In genomic region chr14:103207038-103207403, GRCh38 we compare ENCODE assay signal across 10 cellular contexts.
A peak's percentile ranks its signal among the peaks of the same experiment; 100 is the strongest.
DNase-seq lines count a peak whose midpoint lies in the region; ATAC-seq, FAIRE-seq and TF ChIP-seq lines count a peak whose summit lies in the region.
"Had no signal": no experiment of that assay in that cellular context is flagged by ENCODE, and none has a peak within 500 bp of the region (broad histone marks: within the 10 kb centered on the region; RNA-seq: fewer than 3 reads in every experiment).

No MANE protein-coding gene starts in this region.

- peaks cover 17% of the 10 kb centered on the region for H3K9me3 Mint-ChIP-seq in activated T-helper 2 cell treated with anti-CD3 and anti-CD28 coated beads, Interferon-gamma antibody, Interleukin-2, Interleukin-4, amounts not matched to agents 10 μg/mL and 5 μg/mL and 100 μg/mL, durations not matched to agents 14 hours and 24 hours and 36 hours

- H3K27me3 ChIP-seq in esophagus muscularis mucosa (peaks cover 0 to 30% (median 0%) of the 10 kb centered on the region in 4 donors), upper lobe of left lung (peaks cover 0 to 9% (median 0%) of the 10 kb centered on the region in 4 donors)

- H3K27ac Mint-ChIP-seq in activated T-helper 2 cell treated with anti-CD3 and anti-CD28 coated beads, Interferon-gamma antibody, Interleukin-2, Interleukin-4, amounts not matched to agents 10 μg/mL and 5 μg/mL and 100 μg/mL, durations not matched to agents 14 hours and 24 hours and 36 hours: no peak overlapping the region
- H3K27ac Mint-ChIP-seq: activated CD8-positive, alpha-beta T cell treated with anti-CD3 and anti-CD28 coated beads, Interleukin-2, amount 10 ng/mL, durations not matched to agents 7 days and 5 days had no signal

- H3K36me3 Mint-ChIP-seq in activated T-helper 2 cell treated with anti-CD3 and anti-CD28 coated beads, Interferon-gamma antibody, Interleukin-2, Interleukin-4, amounts not matched to agents 10 μg/mL and 5 μg/mL and 100 μg/mL, durations not matched to agents 14 hours and 24 hours and 36 hours (ENCODE audit: low read depth): no peaks in the 10 kb centered on the region

- H3K4me3 ChIP-seq in esophagus muscularis mucosa: peak overlapping the region; percentile 52 to 69 (median 60)
- H3K4me3 ChIP-seq in mesodermal cell (ENCODE audit: extremely low read depth, insufficient read depth, low read length, poor library complexity, severe bottlenecking): peak overlapping the region; percentile 40
- peak overlapping the region in 3 of 4 donors; percentile 44 to 49 (median 49) for H3K4me3 ChIP-seq in upper lobe of left lung
- H3K4me3 ChIP-seq: A549 had no signal

- intact Hi-C loops in esophagus muscularis mucosa (cut with DNase I): no loop called here
- intact Hi-C loops in activated T-helper 2 cell treated with anti-CD3 and anti-CD28 coated beads, Interferon-gamma antibody, Interleukin-2, Interleukin-4, amounts not matched to agents 10 μg/mL and 5 μg/mL and 100 μg/mL, durations not matched to agents 14 hours and 24 hours and 36 hours (cut with micrococcal nuclease): no loop called here

- peaks cover 0 to 11% (median 11%) of the 10 kb centered on the region in 4 donors for H3K9me3 ChIP-seq in esophagus muscularis mucosa
- H3K9me3 ChIP-seq in mesodermal cell (ENCODE audit: control insufficient read depth, low read length): peaks cover 34% of the 10 kb centered on the region
- peaks cover 6 to 21% (median 14%) of the 10 kb centered on the region in 4 donors for H3K9me3 ChIP-seq in upper lobe of left lung

- no peak for TF ChIP-seq CTCF in esophagus muscularis mucosa (IDR thresholded peaks at IDR 0.05)
- TF ChIP-seq CTCF in upper lobe of left lung (IDR thresholded peaks at IDR 0.05): no peak

- H3K36me3 ChIP-seq in esophagus muscularis mucosa: no peaks in the 10 kb centered on the region
- H3K36me3 ChIP-seq in mesodermal cell (ENCODE audit: control insufficient read depth, insufficient read depth, low read length): no peaks in the 10 kb centered on the region
- H3K36me3 ChIP-seq in upper lobe of left lung: no peaks in the 10 kb centered on the region

- peaks cover 17% of the 10 kb centered on the region for H3K27me3 Mint-ChIP-seq in activated T-helper 2 cell treated with anti-CD3 and anti-CD28 coated beads, Interferon-gamma antibody, Interleukin-2, Interleukin-4, amounts not matched to agents 10 μg/mL and 5 μg/mL and 100 μg/mL, durations not matched to agents 14 hours and 24 hours and 36 hours (ENCODE audit: low read depth)

- peaks cover 6 to 23% (median 20%) of the 10 kb centered on the region in 4 donors for H3K4me1 ChIP-seq in esophagus muscularis mucosa
- H3K4me1 ChIP-seq in mesodermal cell (ENCODE audit: control insufficient read depth, insufficient read depth, low read length, poor library complexity, severe bottlenecking): peaks cover 3% of the 10 kb centered on the region
- H3K4me1 ChIP-seq in upper lobe of left lung: peaks cover 0 to 16% (median 9%) of the 10 kb centered on the region in 4 donors

- 16% methylated on average over 7 of the region's 23 CpGs for WGBS in esophagus muscularis mucosa
- WGBS in mesodermal cell (ENCODE audit: insufficient coverage in 2 of 2), 2 experiments: 13 to 33% methylated on average over 3 to 20 of the region's 23 CpGs
- WGBS in upper lobe of left lung, 2 donors: 24 to 26% methylated on average over 9 to 16 of the region's 23 CpGs

- H3K4me1 Mint-ChIP-seq in activated T-helper 2 cell treated with anti-CD3 and anti-CD28 coated beads, Interferon-gamma antibody, Interleukin-2, Interleukin-4, amounts not matched to agents 10 μg/mL and 5 μg/mL and 100 μg/mL, durations not matched to agents 14 hours and 24 hours and 36 hours (ENCODE audit: low read depth): no peaks in the 10 kb centered on the region

- no peak for FAIRE-seq in frontal cortex (lab: Jason Lieb, UNC)
- FAIRE-seq: A549 had no signal

- TF ChIP-seq EP300 in esophagus muscularis mucosa (IDR thresholded peaks at IDR 0.05) (no peak), upper lobe of left lung (IDR thresholded peaks at IDR 0.05) (no peak)

- H3K27ac ChIP-seq in esophagus muscularis mucosa (replicated peaks in 1 of 4): peak overlapping the region; percentile 74 to 86 (median 80)
- no peak overlapping the region for H3K27ac ChIP-seq in mesodermal cell (ENCODE audit: low read depth, low read length, severe bottlenecking)
- peak overlapping the region; percentile 68 to 82 (median 75) for H3K27ac ChIP-seq in upper lobe of left lung

- peak; percentile 12 for DNase-seq in NCI-H2227 (lab: John Stamatoyannopoulos, UW; ENCODE audit: unreplicated experiment)
- no peak for DNase-seq in NCI-H2227 treated with DMSO at 0.1 percent for 48 hours (lab: John Stamatoyannopoulos, UW)
- DNase-seq in esophagus muscularis mucosa (ENCODE audit: extremely low spot score): peak; percentile 94
- DNase-seq in upper lobe of left lung: peak; percentile 45 to 92
- no peak for DNase-seq in activated T-helper 2 cell treated with anti-CD3 and anti-CD28 coated beads, Interferon-gamma antibody, Interleukin-2, Interleukin-4, amounts not matched to agents 10 μg/mL and 5 μg/mL and 100 μg/mL, durations not matched to agents 14 hours and 24 hours and 36 hours (ENCODE audit: low spot score)
- DNase-seq in frontal cortex (ENCODE audit: low spot score in 2 of 2): no peak
- no peak for DNase-seq in putamen (ENCODE audit: low spot score)
- DNase-seq: activated CD8-positive, alpha-beta T cell treated with anti-CD3 and anti-CD28 coated beads, Interleukin-2, amount 10 ng/mL, durations not matched to agents 7 days and 5 days had no signal

- ATAC-seq in upper lobe of left lung (ENCODE audit: low FRiP score in 2 of 2): peak; percentile 74 to 89
- ATAC-seq: A549; activated CD8-positive, alpha-beta T cell treated with anti-CD3 and anti-CD28 coated beads, Interleukin-2, amount 10 ng/mL, durations not matched to agents 7 days and 5 days had no signal

- H3K4me3 Mint-ChIP-seq in activated T-helper 2 cell treated with anti-CD3 and anti-CD28 coated beads, Interferon-gamma antibody, Interleukin-2, Interleukin-4, amounts not matched to agents 10 μg/mL and 5 μg/mL and 100 μg/mL, durations not matched to agents 14 hours and 24 hours and 36 hours (ENCODE audit: low read depth): no peak overlapping the region
- H3K4me3 Mint-ChIP-seq: activated CD8-positive, alpha-beta T cell treated with anti-CD3 and anti-CD28 coated beads, Interleukin-2, amount 10 ng/mL, durations not matched to agents 7 days and 5 days had no signal

- TF ChIP-seq POLR2A in esophagus muscularis mucosa (IDR thresholded peaks at IDR 0.05; ENCODE audit: low read depth): no peak
- TF ChIP-seq POLR2A in upper lobe of left lung (IDR thresholded peaks at IDR 0.05): no peak

Comparison
In these comparisons a context has a peak if more than half of its experiments do, and no peak if none do; other contexts are left out.
1. DNase-seq: peak in NCI-H2227 (single experiment), esophagus muscularis mucosa (single experiment) and upper lobe of left lung (2 of 2); none in NCI-H2227 treated with DMSO at 0.1 percent for 48 hours (single experiment), activated T-helper 2 cell treated with anti-CD3 and anti-CD28 coated beads, Interferon-gamma antibody, Interleukin-2, Interleukin-4, amounts not matched to agents 10 μg/mL and 5 μg/mL and 100 μg/mL, durations not matched to agents 14 hours and 24 hours and 36 hours (single experiment), frontal cortex (0 of 2) and putamen (single experiment).
2. Peak in every context shown above with its lines, with median percentiles within 50 percentile points of each other: H3K4me3 ChIP-seq.